28 cellular contexts compared by ENCODE assay signal in the genomic region with DNA sequence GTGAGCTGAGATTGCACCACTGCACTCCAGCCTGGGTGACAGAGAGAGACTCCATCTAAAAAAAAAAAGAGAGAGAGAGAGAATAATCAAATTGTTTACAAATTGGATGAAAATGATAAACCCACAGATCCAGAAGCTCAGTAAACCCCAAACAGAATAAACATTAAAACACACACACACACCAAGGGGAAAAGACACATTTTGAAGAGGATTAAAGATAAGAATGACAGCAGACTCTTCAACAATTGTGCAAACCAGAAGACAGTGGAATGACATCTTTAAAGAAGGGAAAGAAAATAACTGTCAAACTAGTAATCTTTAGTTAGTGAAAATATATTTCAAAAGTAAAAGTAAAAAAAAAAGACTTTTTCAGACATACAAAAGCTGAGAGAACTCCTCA.
"Had no signal": no experiment of that assay in that cellular context is flagged by ENCODE, and none has a peak within 500 bp of the region (broad histone marks: within the 10 kb centered on the region; RNA-seq: fewer than 3 reads in every experiment).

No MANE protein-coding gene starts in this region.

- H3K4me1 Mint-ChIP-seq: stimulated activated effector memory CD8-positive, alpha-beta T cell treated with anti-CD3 and anti-CD28 coated beads, Interleukin-12 subunit alpha, Interleukin-12 subunit beta, amount 100 ng/mL, for 72 hours; stimulated activated memory B cell treated with anti-CD40 and anti-IgM and Interleukin-4, amounts not matched to agents 10 μg/mL and 1 μg/mL and 100 μg/mL, for 72 hours; stimulated activated naive CD8-positive, alpha-beta T cell treated with anti-CD3 and anti-CD28 coated beads, Interleukin-15, amount 100 ng/mL, for 72 hours had no signal

- ATAC-seq: stimulated activated effector memory CD8-positive, alpha-beta T cell treated with anti-CD3 and anti-CD28 coated beads, Interleukin-12 subunit alpha, Interleukin-12 subunit beta, amount 100 ng/mL, for 72 hours; stimulated activated memory B cell treated with anti-CD40 and anti-IgM and Interleukin-4, amounts not matched to agents 10 μg/mL and 1 μg/mL and 100 μg/mL, for 72 hours; stimulated activated naive CD8-positive, alpha-beta T cell treated with anti-CD3 and anti-CD28 coated beads, Interleukin-15, amount 100 ng/mL, for 72 hours; stimulated activated naive CD8-positive, alpha-beta T cell treated with anti-CD3 and anti-CD28 coated beads, Interleukin-15, Interleukin-2, amounts not matched to agents 100 U/mL and 50 U/mL, for 24 hours; upper lobe of right lung had no signal

- H3K27ac ChIP-seq: stomach, suprapubic skin, testis, thoracic aorta, thyroid gland, tibial artery, tibial nerve, transverse colon, upper lobe of left lung, upper lobe of right lung, uterus, vagina had no signal

- H3K4me3 ChIP-seq: stomach, suprapubic skin, testis, thoracic aorta, thyroid gland, tibial artery, tibial nerve, transverse colon, upper lobe of left lung, upper lobe of right lung, uterus, vagina had no signal

- H3K4me1 ChIP-seq: stomach, suprapubic skin, testis, thyroid gland, tibial artery, tibial nerve, transverse colon, upper lobe of left lung, upper lobe of right lung, uterus, vagina had no signal

- FAIRE-seq: urothelium cell line had no signal

- H3K36me3 Mint-ChIP-seq: stimulated activated effector memory CD8-positive, alpha-beta T cell treated with anti-CD3 and anti-CD28 coated beads, Interleukin-12 subunit alpha, Interleukin-12 subunit beta, amount 100 ng/mL, for 72 hours; stimulated activated memory B cell treated with anti-CD40 and anti-IgM and Interleukin-4, amounts not matched to agents 10 μg/mL and 1 μg/mL and 100 μg/mL, for 72 hours; type B pancreatic cell had no signal

- H3K27ac Mint-ChIP-seq: stimulated activated effector memory CD8-positive, alpha-beta T cell treated with anti-CD3 and anti-CD28 coated beads, Interleukin-12 subunit alpha, Interleukin-12 subunit beta, amount 100 ng/mL, for 72 hours; stimulated activated memory B cell treated with anti-CD40 and anti-IgM and Interleukin-4, amounts not matched to agents 10 μg/mL and 1 μg/mL and 100 μg/mL, for 72 hours; stimulated activated naive CD8-positive, alpha-beta T cell treated with anti-CD3 and anti-CD28 coated beads, Interleukin-15, amount 100 ng/mL, for 72 hours; stimulated activated naive CD8-positive, alpha-beta T cell treated with anti-CD3 and anti-CD28 coated beads, Interleukin-15, Interleukin-2, amounts not matched to agents 100 ng/mL and 50 ng/mL, for 24 hours; type B pancreatic cell had no signal

- H3K9me3 ChIP-seq: testis, thyroid gland, upper lobe of right lung, uterus had no signal

- H3K36me3 ChIP-seq: stomach, suprapubic skin, thoracic aorta, thyroid gland, tibial artery, tibial nerve, transverse colon, upper lobe of left lung, upper lobe of right lung, uterus, vagina had no signal

- H3K27me3 ChIP-seq: testis, thyroid gland, tibial nerve, upper lobe of left lung, uterus, vagina had no signal

- DNase-seq: stimulated activated CD4-positive, alpha-beta T cell treated with anti-CD3 and anti-CD28 coated beads, Interleukin-2, amount 100 ng/mL, for 48 hours; stimulated activated CD4-positive, alpha-beta T cell treated with anti-CD3 and anti-CD28 coated beads, Interleukin-4, amount 100 ng/mL, for 1 hour; stimulated activated CD4-positive, alpha-beta T cell treated with anti-CD3 and anti-CD28 coated beads, Interleukin-4, amount 100 ng/mL, for 24 hours; stimulated activated CD4-positive, alpha-beta T cell treated with anti-CD3 and anti-CD28 coated beads, Interleukin-4, amount 100 ng/mL, for 4 hours; stimulated activated CD8-positive, alpha-beta memory T cell treated with anti-CD3 and anti-CD28 coated beads, Interleukin-4, amount 100 ng/mL, for 48 hours; stimulated activated naive CD4-positive, alpha-beta T cell; stimulated activated naive CD4-positive, alpha-beta T cell treated with Interleukin-2 at 50 U/mL for 16 hours; stimulated activated naive CD8-positive, alpha-beta T cell treated with anti-CD3 and anti-CD28 coated beads, Interleukin-15, amount 100 ng/mL, for 72 hours; stimulated activated naive CD8-positive, alpha-beta T cell treated with anti-CD3 and anti-CD28 coated beads, Interleukin-15, Interleukin-2, amounts not matched to agents 100 U/mL and 50 U/mL, for 24 hours; stomach; substantia nigra; testis; thyroid gland; transverse colon; trophoblast cell; upper lobe of left lung; upper lobe of right lung; uterus had no signal

- H3K4me3 Mint-ChIP-seq: stimulated activated effector memory CD8-positive, alpha-beta T cell treated with anti-CD3 and anti-CD28 coated beads, Interleukin-12 subunit alpha, Interleukin-12 subunit beta, amount 100 ng/mL, for 72 hours; stimulated activated memory B cell treated with anti-CD40 and anti-IgM and Interleukin-4, amounts not matched to agents 10 μg/mL and 1 μg/mL and 100 μg/mL, for 72 hours; stimulated activated naive CD8-positive, alpha-beta T cell treated with anti-CD3 and anti-CD28 coated beads, Interleukin-15, amount 100 ng/mL, for 72 hours; stimulated activated naive CD8-positive, alpha-beta T cell treated with anti-CD3 and anti-CD28 coated beads, Interleukin-15, Interleukin-2, amounts not matched to agents 100 ng/mL and 50 ng/mL, for 24 hours; type B pancreatic cell had no signal
